8 cellular contexts compared by ENCODE assay signal in the genomic region with DNA sequence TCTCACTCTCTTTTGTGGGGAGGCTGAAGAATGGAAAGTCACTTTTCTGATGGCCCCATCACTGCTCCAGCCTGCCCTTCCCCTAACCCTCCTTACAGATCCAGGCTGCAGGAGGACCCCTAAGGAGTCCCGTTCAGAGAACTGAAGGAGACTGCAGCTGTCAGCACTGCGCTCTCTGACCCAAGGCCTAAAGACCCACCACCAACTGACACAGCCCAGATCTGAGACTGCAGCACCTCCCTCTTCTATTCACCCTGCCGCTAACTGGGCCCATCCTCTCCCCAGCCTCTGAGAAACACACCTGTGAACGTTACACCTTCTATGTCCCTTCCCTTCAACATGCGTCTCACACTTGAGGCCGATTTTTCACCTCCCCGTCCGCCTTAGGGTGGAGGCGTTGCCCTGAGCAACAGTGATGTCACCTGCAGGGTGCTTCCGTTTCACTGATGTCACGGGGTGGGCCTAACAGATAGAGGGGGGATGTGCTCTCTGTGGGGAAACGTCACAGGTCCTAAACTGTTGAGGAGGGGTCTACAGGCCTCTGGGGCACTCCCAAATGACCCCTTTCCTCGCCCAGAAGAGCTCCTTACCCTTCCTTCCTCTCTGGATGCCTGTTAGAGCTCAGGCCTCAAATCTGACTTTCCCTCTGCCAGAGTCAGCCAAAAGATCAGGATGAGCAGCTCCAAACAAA. TPM values are rescaled to one million over a fixed set of nuclear protein-coding genes. Genes with fewer than 3 reads are reported as not detected.
DNase-seq lines count a peak whose midpoint lies in the region; ATAC-seq and TF ChIP-seq lines count a peak whose summit lies in the region.

No MANE protein-coding gene starts in this region.

- H3K36me3 ChIP-seq in GM23338 (ENCODE audit: insufficient read depth) = no peaks in the 10 kb centered on the region
- H3K36me3 ChIP-seq in fibroblast of lung (ENCODE audit: control insufficient read depth, insufficient read depth, low read length) = peaks cover 1% of the 10 kb centered on the region

- H3K27me3 Mint-ChIP-seq in GM23338 (ENCODE audit: insufficient read depth, low read depth, poor library complexity) = peaks cover 14% of the 10 kb centered on the region

- no peaks in the 10 kb centered on the region for H3K27me3 ChIP-seq in GM23338 (ENCODE audit: insufficient read depth)
- H3K27me3 ChIP-seq in fibroblast of lung (ENCODE audit: control insufficient read depth, insufficient read depth, low read length) = no peaks in the 10 kb centered on the region

- peaks cover 87% of the 10 kb centered on the region for H3K4me1 Mint-ChIP-seq in GM23338

- no peaks in the 10 kb centered on the region; the same call in 2 of the 3 replicates for H3K9me3 Mint-ChIP-seq in GM23338

- H3K9me3 ChIP-seq in fibroblast of lung (ENCODE audit: control insufficient read depth, insufficient read depth, low read depth, low read length) = no peaks in the 10 kb centered on the region

- DNase-seq in GM23338 (ENCODE audit: low spot score) = peak; percentile 39
- DNase-seq in activated T-cell treated with anti-CD3 and anti-CD28 coated beads for 24 hours (ENCODE audit: low read depth) = peak; percentile 44
- DNase-seq in fibroblast of lung (ENCODE audit: low read depth in 2 of 2) = peak in 1 of 2 donors; percentile 27
- DNase-seq in stimulated activated CD4-positive, alpha-beta T cell treated with anti-CD3 and anti-CD28 coated beads, Interleukin-1b, Interleukin-23, amount 100 ng/mL, for 48 hours = peak; percentile 42
- DNase-seq in middle frontal gyrus (ENCODE audit: extremely low spot score, low spot score) = no peak

- H3K4me1 ChIP-seq in GM23338 (ENCODE audit: insufficient read depth) = peaks cover 90% of the 10 kb centered on the region
- peaks cover 57% of the 10 kb centered on the region for H3K4me1 ChIP-seq in fibroblast of lung (ENCODE audit: control insufficient read depth, extremely low read depth, insufficient read depth, low read length)

- H3K4me2 ChIP-seq in GM23338 = peak overlapping the region; percentile 53; the same call in 1 of the 2 replicates
- H3K4me2 ChIP-seq in fibroblast of lung (ENCODE audit: extremely low read depth, insufficient read depth, low read length) = no peak overlapping the region

- peak overlapping the region; percentile 11; the same call in 1 of the 3 replicates for H3K4me3 Mint-ChIP-seq in GM23338

- no peak overlapping the region for H3K27ac ChIP-seq in GM23338 (ENCODE audit: low read depth)
- peak overlapping the region; percentile 47 for H3K27ac ChIP-seq in fibroblast of lung (ENCODE audit: insufficient read depth, low read length)

- peaks cover 13% of the 10 kb centered on the region for H3F3A ChIP-seq in GM23338 (replicated peaks; ENCODE audit: low read depth)

- ATAC-seq in GM23338 (no peak), GM21528 (IDR thresholded peaks at IDR 0.05; ENCODE audit: low FRiP score, unreplicated experiment) (no peak), GM19397 (IDR thresholded peaks at IDR 0.05; ENCODE audit: unreplicated experiment) (no peak), HG02642 (IDR thresholded peaks at IDR 0.05; ENCODE audit: poor library complexity, unreplicated experiment) (no peak)

- H3K9me2 ChIP-seq in GM23338 (ENCODE audit: insufficient read depth) = no peaks in the 10 kb centered on the region

- peak overlapping the region; percentile 87 for H3K27ac Mint-ChIP-seq in GM23338

- H3K79me2 ChIP-seq in GM23338 (replicated peaks; ENCODE audit: insufficient read depth) (peaks cover 92% of the 10 kb centered on the region), fibroblast of lung (ENCODE audit: control insufficient read depth, insufficient read depth, low read length) (peaks cover 82% of the 10 kb centered on the region)

- no peak overlapping the region for H3K9ac ChIP-seq in fibroblast of lung (ENCODE audit: insufficient read depth, low read length)

- no peak overlapping the region for H3K4me3 ChIP-seq in GM23338
- H3K4me3 ChIP-seq in fibroblast of lung (replicated peaks in 1 of 4; ENCODE audit: control extremely low read depth in 1 of 4, insufficient read depth in 1 of 4, low read depth in 3 of 4, low read length in 4 of 4) = peak overlapping the region in 1 of 4 experiments; percentile 1

- TF ChIP-seq CTCF in GM23338 (conservative IDR thresholded peaks at IDR 0.05; ENCODE audit: low read depth in 2 of 2) (no peak), fibroblast of lung (conservative IDR thresholded peaks at IDR 0.05 in 1 of 2, IDR thresholded peaks at IDR 0.05 in 1 of 2; ENCODE audit: low read depth in 1 of 2, low read length in 2 of 2) (no peak)

- no peaks in the 10 kb centered on the region; the same call in 2 of the 3 replicates for H3K36me3 Mint-ChIP-seq in GM23338 (ENCODE audit: low read depth)

- H4K20me1 ChIP-seq in GM23338 (replicated peaks; ENCODE audit: insufficient read depth) (peaks cover 2% of the 10 kb centered on the region; the same call in 1 of the 2 replicates), fibroblast of lung (ENCODE audit: control insufficient read depth, extremely low read depth, insufficient read depth, low read length) (no peaks in the 10 kb centered on the region)

- no peak overlapping the region for H2AFZ ChIP-seq in GM23338
- no peak overlapping the region for H2AFZ ChIP-seq in fibroblast of lung (ENCODE audit: low read length)

TF ChIP-seq in GM23338, 12 proteins besides CTCF, POLR2A, EP300 and RAD21:
- TF ChIP-seq POLR2AphosphoS5 (IDR thresholded peaks at IDR 0.05; ENCODE audit: low read depth) (no peak), CREB1 (CRISPR knock-in tag; IDR thresholded peaks at IDR 0.05; ENCODE audit: low read depth) (0 out of 2 replicates have a peak, but pooled peaks have one; percentile 60)

RNA-seq across cellular contexts. Expression of gene ITPRIP, which starts 5.1 kb away (rescaled TPM):
- total RNA-seq in GM23338 (2014; rRNA removed; shearing (Covaris generic)) = 15.2 and 15.9 TPM in 2 replicates
- polyA plus RNA-seq in GM23338 (2016; fragmentation: Nextera tagmentation; extraction: Ambion mirVana) = 6.4 and 6.9 TPM in 2 replicates
- total RNA-seq in fibroblast of lung = 5.4 and 6.8 TPM in 2 replicates
- polyA plus RNA-seq in fibroblast of lung = 11.1 and 18.8 TPM in 2 replicates
- polyA plus RNA-seq in fibroblast of lung (2012) = 11.1 and 18.6 TPM in 2 replicates
- polyA minus RNA-seq in fibroblast of lung (ENCODE audit: low replicate concordance) = 23.7 and 30.0 TPM in 2 replicates

RNA-seq across cellular contexts. Expression of gene CFAP58, which starts 20.5 kb away (rescaled TPM):
- total RNA-seq in GM23338 (2014; rRNA removed; shearing (Covaris generic)) = 0.39 and 0.63 TPM in 2 replicates
- polyA plus RNA-seq in GM23338 (2016; fragmentation: Nextera tagmentation; extraction: Ambion mirVana) (0.24 and 0.89 TPM in 2 replicates), fibroblast of lung (0.24 and 0.42 TPM in 2 replicates)
- total RNA-seq in fibroblast of lung = 0.26 and 0.33 TPM in 2 replicates
- 0.20 and 0.54 TPM in 2 replicates for polyA plus RNA-seq in fibroblast of lung (2012)
- not detected in 2 replicates for polyA minus RNA-seq in fibroblast of lung (ENCODE audit: low replicate concordance)
